8 cellular contexts compared by ENCODE assay signal in the genomic region with DNA sequence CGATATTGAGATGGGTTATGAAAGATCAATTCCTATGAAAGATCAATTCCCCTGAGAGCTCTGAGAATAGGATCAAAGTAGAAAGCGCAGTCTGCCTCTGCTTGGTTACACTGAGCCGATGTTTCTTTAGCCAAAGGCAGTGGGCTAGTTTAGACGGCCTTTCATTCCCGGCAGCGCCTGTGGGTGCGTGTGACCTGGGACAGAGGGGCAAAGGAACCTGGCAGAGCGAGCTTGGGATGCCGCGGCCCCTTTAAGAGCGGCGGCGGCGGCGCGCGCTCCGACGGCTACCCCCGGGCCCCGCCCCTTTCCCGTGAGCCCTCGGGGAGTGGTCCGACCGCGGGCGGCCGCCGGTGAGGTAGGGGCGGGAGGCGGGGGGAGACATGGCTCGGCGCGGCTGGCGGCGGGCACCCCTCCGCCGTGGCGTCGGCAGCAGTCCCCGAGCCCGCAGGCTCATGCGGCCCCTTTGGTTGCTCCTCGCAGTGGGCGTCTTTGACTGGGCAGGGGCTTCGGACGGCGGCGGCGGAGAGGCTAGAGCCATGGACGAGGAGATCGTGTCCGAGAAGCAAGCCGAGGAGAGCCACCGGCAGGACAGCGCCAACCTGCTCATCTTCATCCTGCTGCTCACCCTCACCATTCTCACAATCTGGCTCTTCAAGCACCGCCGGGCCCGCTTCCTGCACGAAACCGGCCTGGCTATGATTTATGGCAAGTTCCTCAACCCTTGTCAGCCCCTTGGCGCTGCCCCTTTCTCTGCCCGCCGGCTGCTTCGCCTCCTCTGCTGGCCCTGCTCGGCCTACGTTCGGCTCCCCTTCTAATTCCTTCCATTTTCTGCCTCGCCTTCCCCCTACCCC. TPM values are rescaled to one million over a fixed set of nuclear protein-coding genes. Genes with fewer than 3 reads are reported as not detected.
DNase-seq lines count a peak whose midpoint lies in the region; ATAC-seq and TF ChIP-seq lines count a peak whose summit lies in the region.

TSS of gene SLC9A6 (plus strand) at position 313 of the 851 bp plus-strand sequence. CDS start at position 537, 224 bp downstream.

- peak; percentile 74 for ATAC-seq in GM18517 (IDR thresholded peaks at IDR 0.05; ENCODE audit: unreplicated experiment)
- peak; percentile 91 for ATAC-seq in HG02981 (IDR thresholded peaks at IDR 0.05; ENCODE audit: unreplicated experiment)
- ATAC-seq in activated CD4-positive, CD25-positive, alpha-beta regulatory T cell treated with anti-CD3 and anti-CD28 coated beads, Interleukin-2, amount 50 U/mL, for 24 hours, result peak; percentile 93 to 94

- TF ChIP-seq CTCF in chondrocyte (IDR thresholded peaks at IDR 0.05), result no peak

- H3K9me3 Mint-ChIP-seq in chondrocyte (ENCODE audit: low read depth), result peaks cover 13% of the 10 kb centered on the region

- H3K4me1 Mint-ChIP-seq in chondrocyte (ENCODE audit: low read depth), result peaks cover 16% of the 10 kb centered on the region

- H3K4me3 Mint-ChIP-seq in chondrocyte (ENCODE audit: unreplicated experiment), result peak within 1 kb of the TSS; percentile 84

- H3K36me3 Mint-ChIP-seq in chondrocyte (ENCODE audit: low read depth), result no peaks in the 10 kb centered on the region

- peak; percentile 3 for DNase-seq in A172 (ENCODE audit: low spot score)
- DNase-seq in NCI-H2171 (lab: John Stamatoyannopoulos, UW), result peak; percentile 47
- no peak for DNase-seq in chondrocyte (ENCODE audit: low spot score)
- peak; percentile 1 for DNase-seq in kidney glomerular epithelial cell (lab: John Stamatoyannopoulos, UW)
- DNase-seq in stimulated activated CD4-positive, alpha-beta T cell treated with anti-CD3 and anti-CD28 coated beads, Interleukin-15, amount 100 ng/mL, for 24 hours, result peak; percentile 77

- H3K27me3 Mint-ChIP-seq in chondrocyte (ENCODE audit: low read depth), result no peaks in the 10 kb centered on the region

- H3K27ac Mint-ChIP-seq in chondrocyte (ENCODE audit: unreplicated experiment), result peak within 1 kb of the TSS; percentile 62

RNA-seq across cellular contexts. Expression of gene SLC9A6, which starts in this region (rescaled TPM):
- 6.8 and 12.2 TPM in 2 replicates for total RNA-seq in A172 (2014; rRNA removed; shearing (Covaris generic))
- 19.0 to 20.7 TPM (median 20.4 TPM) in 3 replicates for total RNA-seq in chondrocyte
